ENCODE assay signal across 1 cellular context in the genomic region with DNA sequence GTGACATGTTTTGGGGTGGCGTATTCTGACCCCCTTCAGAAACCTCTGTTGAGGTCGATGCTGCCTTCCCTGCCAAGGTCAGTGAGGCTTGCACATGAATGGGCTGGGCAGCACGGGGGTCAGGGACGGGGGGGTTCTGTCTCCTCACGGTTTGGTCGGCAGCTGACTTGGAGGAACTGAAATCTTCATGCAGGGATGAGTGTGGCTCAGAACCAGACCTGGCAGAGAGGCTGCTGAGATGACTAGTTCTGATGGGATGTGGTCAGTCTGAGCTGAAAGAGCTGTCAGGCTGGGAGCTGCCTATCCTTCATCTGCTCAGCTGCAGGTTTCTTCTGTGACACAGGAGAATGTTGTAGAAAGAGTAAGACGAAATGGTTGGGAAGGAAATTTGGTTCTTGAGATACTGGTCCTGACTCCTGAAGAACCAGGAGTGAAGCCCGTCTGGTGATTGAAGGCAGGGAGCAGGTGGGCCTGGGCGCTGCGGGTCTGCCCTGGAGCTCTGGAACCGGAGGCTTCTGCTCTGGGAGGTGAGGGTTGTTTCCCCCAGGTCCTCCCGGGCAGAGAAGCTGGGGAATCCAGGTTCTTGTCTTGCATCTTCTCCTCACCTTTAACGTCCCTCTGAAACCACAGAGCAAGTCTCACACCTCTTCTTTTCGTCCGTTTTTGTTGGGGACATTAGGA.
TF ChIP-seq lines count a peak whose summit lies in the region.

No MANE protein-coding gene starts in this region.

TF ChIP-seq in GM12878, 131 proteins besides CTCF, POLR2A, EP300 and RAD21:
- TF ChIP-seq, protein P1, sequence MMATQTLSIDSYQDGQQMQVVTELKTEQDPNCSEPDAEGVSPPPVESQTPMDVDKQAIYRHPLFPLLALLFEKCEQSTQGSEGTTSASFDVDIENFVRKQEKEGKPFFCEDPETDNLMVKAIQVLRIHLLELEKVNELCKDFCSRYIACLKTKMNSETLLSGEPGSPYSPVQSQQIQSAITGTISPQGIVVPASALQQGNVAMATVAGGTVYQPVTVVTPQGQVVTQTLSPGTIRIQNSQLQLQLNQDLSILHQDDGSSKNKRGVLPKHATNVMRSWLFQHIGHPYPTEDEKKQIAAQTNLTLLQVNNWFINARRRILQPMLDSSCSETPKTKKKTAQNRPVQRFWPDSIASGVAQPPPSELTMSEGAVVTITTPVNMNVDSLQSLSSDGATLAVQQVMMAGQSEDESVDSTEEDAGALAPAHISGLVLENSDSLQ (IDR thresholded peaks at IDR 0.05): peak; percentile 46; the same call in 1 of the 2 replicates
- TF ChIP-seq RB1 (IDR thresholded peaks at IDR 0.05; ENCODE audit: borderline replicate concordance) (no peak), TAF1 (IDR thresholded peaks at IDR 0.05; ENCODE audit: borderline replicate concordance, low read depth, low read length) (no peak), TCF12 (IDR thresholded peaks at IDR 0.05; ENCODE audit: low read depth, low read length) (peak; percentile 75; the same call in 1 of the 2 replicates), PBX3 (IDR thresholded peaks at IDR 0.05; ENCODE audit: insufficient replicate concordance, low read depth, low read length) (peak; percentile 51), RAD51 (IDR thresholded peaks at IDR 0.05) (no peak), REST (IDR thresholded peaks at IDR 0.05; ENCODE audit: low read depth, low read length) (no peak), STAT3 (IDR thresholded peaks at IDR 0.05; ENCODE audit: low read depth, low read length) (no peak), ZBED1 (IDR thresholded peaks at IDR 0.05; ENCODE audit: borderline replicate concordance) (no peak), SPI1 (IDR thresholded peaks at IDR 0.05; ENCODE audit: borderline replicate concordance, insufficient read depth, low read depth, low read length) (peak; percentile 69; the same call in 1 of the 2 replicates), CHD1 (IDR thresholded peaks at IDR 0.05; ENCODE audit: low read depth, low read length) (no peak), BCL11A (IDR thresholded peaks at IDR 0.05; ENCODE audit: low read depth, low read length) (0 out of 2 replicates have a peak, but pooled peaks have one; percentile 33), YY1 (IDR thresholded peaks at IDR 0.05; ENCODE audit: low read depth, low read length) (no peak), IRF4 (IDR thresholded peaks at IDR 0.05; ENCODE audit: low read depth, low read length) (0 out of 2 replicates have a peak, but pooled peaks have one; percentile 28), IKZF2 (IDR thresholded peaks at IDR 0.05) (peak; percentile 25 to 30; a peak in 2 of 4 replicates), BHLHE40 (IDR thresholded peaks at IDR 0.05; ENCODE audit: borderline replicate concordance in 1 of 2, low read depth in 2 of 2, low read length in 1 of 2) (peak in 1 of 2 experiments; percentile 62; a peak in 2 of 4 replicates), PAX5 (IDR thresholded peaks at IDR 0.05; ENCODE audit: borderline replicate concordance, low read depth, low read length) (0 out of 2 replicates have a peak, but pooled peaks have one; percentile 25), SREBF1 (IDR thresholded peaks at IDR 0.05; ENCODE audit: low read length) (no peak), SRF (IDR thresholded peaks at IDR 0.05; ENCODE audit: low read depth in 2 of 2, low read length in 2 of 2) (no peak), RUNX3 (IDR thresholded peaks at IDR 0.05; ENCODE audit: low read length) (peak; percentile 63), YBX1 (IDR thresholded peaks at IDR 0.05) (no peak), BRCA1 (IDR thresholded peaks at IDR 0.05; ENCODE audit: low read depth, low read length) (no peak), ATF3 (IDR thresholded peaks at IDR 0.05; ENCODE audit: borderline replicate concordance, extremely low read depth, low read depth, low read length) (no peak), DPF2 (IDR thresholded peaks at IDR 0.05) (no peak), MAX (IDR thresholded peaks at IDR 0.05; ENCODE audit: low read depth, low read length) (no peak), CHD2 (IDR thresholded peaks at IDR 0.05; ENCODE audit: borderline replicate concordance, low read depth, low read length) (no peak), ATF7 (IDR thresholded peaks at IDR 0.05; ENCODE audit: low read depth) (no peak), SMAD5 (IDR thresholded peaks at IDR 0.05; ENCODE audit: low read depth) (no peak)
- TF ChIP-seq, protein P2, sequence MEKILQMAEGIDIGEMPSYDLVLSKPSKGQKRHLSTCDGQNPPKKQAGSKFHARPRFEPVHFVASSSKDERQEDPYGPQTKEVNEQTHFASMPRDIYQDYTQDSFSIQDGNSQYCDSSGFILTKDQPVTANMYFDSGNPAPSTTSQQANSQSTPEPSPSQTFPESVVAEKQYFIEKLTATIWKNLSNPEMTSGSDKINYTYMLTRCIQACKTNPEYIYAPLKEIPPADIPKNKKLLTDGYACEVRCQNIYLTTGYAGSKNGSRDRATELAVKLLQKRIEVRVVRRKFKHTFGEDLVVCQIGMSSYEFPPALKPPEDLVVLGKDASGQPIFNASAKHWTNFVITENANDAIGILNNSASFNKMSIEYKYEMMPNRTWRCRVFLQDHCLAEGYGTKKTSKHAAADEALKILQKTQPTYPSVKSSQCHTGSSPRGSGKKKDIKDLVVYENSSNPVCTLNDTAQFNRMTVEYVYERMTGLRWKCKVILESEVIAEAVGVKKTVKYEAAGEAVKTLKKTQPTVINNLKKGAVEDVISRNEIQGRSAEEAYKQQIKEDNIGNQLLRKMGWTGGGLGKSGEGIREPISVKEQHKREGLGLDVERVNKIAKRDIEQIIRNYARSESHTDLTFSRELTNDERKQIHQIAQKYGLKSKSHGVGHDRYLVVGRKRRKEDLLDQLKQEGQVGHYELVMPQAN (conservative IDR thresholded peaks at IDR 0.05): no peak
